Comparison of ENCODE assay signal across 1 cellular context in the genomic region with DNA sequence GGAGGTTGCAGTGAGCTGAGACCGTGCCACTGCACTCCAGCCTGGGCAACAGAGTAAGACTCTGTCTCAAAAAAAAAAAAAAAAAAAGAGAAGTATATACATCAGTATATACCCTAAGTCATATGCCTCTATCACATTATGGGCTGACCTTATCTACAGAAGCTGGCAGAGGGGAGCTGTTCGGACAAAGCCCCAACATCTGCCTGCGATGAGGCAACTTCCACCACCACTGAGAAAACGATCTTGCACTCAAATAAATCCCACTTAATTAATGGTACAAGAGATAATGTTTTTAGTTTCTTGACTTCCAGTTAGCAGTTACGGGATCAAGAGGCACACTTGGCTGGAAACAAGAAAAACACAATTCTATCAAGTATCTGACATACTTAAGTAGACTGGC.
TF ChIP-seq lines count a peak whose summit lies in the region.

No MANE protein-coding gene starts in this region.

TF ChIP-seq in IMR-90, 13 proteins besides CTCF, POLR2A, EP300 and RAD21:
- TF ChIP-seq MAZ (IDR thresholded peaks at IDR 0.05; ENCODE audit: borderline replicate concordance, low read depth, low read length) (no peak), SMC3 (IDR thresholded peaks at IDR 0.05; ENCODE audit: low read depth, low read length) (no peak), RFX5 (IDR thresholded peaks at IDR 0.05; ENCODE audit: low read depth, low read length) (no peak), MXI1 (IDR thresholded peaks at IDR 0.05; ENCODE audit: borderline replicate concordance, low read depth, low read length) (no peak), RCOR1 (IDR thresholded peaks at IDR 0.05; ENCODE audit: insufficient replicate concordance, low read length) (no peak), NFE2L2 (IDR thresholded peaks at IDR 0.05; ENCODE audit: low read depth, low read length) (no peak)
TF ChIP-seq in IMR-90: peak in this region for 0.
